Comparison of ENCODE assay signal across 8 cellular contexts in genomic region chr1:183804382-183804781, GRCh38. TPM values are rescaled to one million over a fixed set of nuclear protein-coding genes. Genes with fewer than 3 reads are reported as not detected.
DNase-seq lines count a peak whose midpoint lies in the region; ATAC-seq and TF ChIP-seq lines count a peak whose summit lies in the region.

No MANE protein-coding gene starts in this region.

- peak overlapping the region; percentile 97 for H3K4me3 ChIP-seq in GM23248
- peak overlapping the region in 10 of 12 donors; percentile 55 to 80 (median 70) for H3K4me3 ChIP-seq in heart left ventricle

- TF ChIP-seq CTCF in WTC11 (IDR thresholded peaks at IDR 0.05), result no peak
- TF ChIP-seq CTCF in heart left ventricle (IDR thresholded peaks at IDR 0.05), result no peak
- TF ChIP-seq CTCF in GM10266 (IDR thresholded peaks at IDR 0.05; ENCODE audit: control insufficient read depth, insufficient read depth, low read depth, missing control alignments), result no peak

- H3K27ac Mint-ChIP-seq in WTC11, result no peak overlapping the region

- in situ Hi-C loops in GM23248 (cut with MboI), result no loop called here

- peak overlapping the region; percentile 99 for H3K4me2 ChIP-seq in GM23248 (ENCODE audit: unreplicated experiment)

- ATAC-seq in WTC11 (peak; percentile 57), heart left ventricle (peak in 3 of 4 donors; percentile 7 to 10 (median 8)), sciatic nerve (peak; percentile 59), GM18909 (IDR thresholded peaks at IDR 0.05; ENCODE audit: poor library complexity, unreplicated experiment) (no peak), GM18907 (IDR thresholded peaks at IDR 0.05; ENCODE audit: unreplicated experiment) (no peak)

- no peaks in the 10 kb centered on the region for H4K20me1 ChIP-seq in GM23248 (ENCODE audit: insufficient read depth)

- H3K36me3 ChIP-seq in GM23248 (ENCODE audit: low read depth) (no peaks in the 10 kb centered on the region), heart left ventricle (peaks cover 0 to 13% (median 0%) of the 10 kb centered on the region in 9 donors)

- peaks cover 8% of the 10 kb centered on the region for H3K9me3 Mint-ChIP-seq in WTC11

- H3F3A ChIP-seq in GM23248 (ENCODE audit: insufficient read depth), result peaks cover 36% of the 10 kb centered on the region

- H3K9me3 ChIP-seq in GM23248 (ENCODE audit: low read depth), result no peaks in the 10 kb centered on the region
- peaks cover 0 to 26% (median 2%) of the 10 kb centered on the region in 12 donors for H3K9me3 ChIP-seq in heart left ventricle

- POLR2A ChIA-PET in WTC11 (lab: Charles Lee), result interaction anchor here (1.1 kb wide), 1 partner anchor 89 kb away, joined by 6 read pairs; no protein-coding TSS in a partner anchor

- H3K27ac ChIP-seq in GM23248, result peak overlapping the region; percentile 64; the same call in 1 of the 2 replicates
- H3K27ac ChIP-seq in heart left ventricle, result peak overlapping the region in 11 of 12 donors; percentile 68 to 86 (median 76)

- H3K4me1 ChIP-seq in GM23248 (ENCODE audit: insufficient read depth), result peaks cover 38% of the 10 kb centered on the region
- peaks cover 0 to 44% (median 25%) of the 10 kb centered on the region in 12 donors for H3K4me1 ChIP-seq in heart left ventricle

- H3K9ac ChIP-seq in GM23248, result peak overlapping the region; percentile 84

- peak overlapping the region; percentile 90 for H2AFZ ChIP-seq in GM23248

- intact Hi-C loops in heart left ventricle (cut with DNase I), result loop anchor here in 3 of 10 donors (10.0 kb wide), 4 partner anchors 70 to 150 kb away; partner anchors contain the start of gene APOBEC4 (in 1 of the 3)
- intact Hi-C loops in sciatic nerve (cut with DNase I), result no loop called here

- WGBS in GM23248 (ENCODE audit: low coverage in 1 of 2, low lambda C conversion rate in 2 of 2, missing lambda C conversion rate in 2 of 2), 2 experiments, result 46 to 55% methylated on average over 5 of the region's 5 CpGs
- WGBS in heart left ventricle, 4 donors, result 35 to 56% (median 41%) methylated on average over 5 of the region's 5 CpGs

- H3K9me2 ChIP-seq in GM23248 (ENCODE audit: insufficient read depth), result no peaks in the 10 kb centered on the region

- CTCF ChIA-PET in WTC11 (lab: Charles Lee), result no interaction called here

- H3K27me3 Mint-ChIP-seq in WTC11 (ENCODE audit: low read depth), result peaks cover 20% of the 10 kb centered on the region

- H3K4me3 Mint-ChIP-seq in WTC11, result peak overlapping the region; percentile 91

- no peaks in the 10 kb centered on the region for H3K36me3 Mint-ChIP-seq in WTC11

- no peak for DNase-seq in GM23248
- no peak for DNase-seq in WTC11 (ENCODE audit: low spot score)
- DNase-seq in heart left ventricle, result peak in 1 of 5 donors; percentile 31
- no peak for DNase-seq in sciatic nerve (ENCODE audit: low spot score)
- DNase-seq in GM10266 (ENCODE audit: extremely low spot score), result no peak
- no peak for DNase-seq in cerebellar cortex (ENCODE audit: low spot score)

- H3K4me1 Mint-ChIP-seq in WTC11, result peaks cover 29% of the 10 kb centered on the region

- no peak for TF ChIP-seq POLR2A in heart left ventricle (IDR thresholded peaks at IDR 0.05)

- H3K27me3 ChIP-seq in GM23248 (replicated peaks; ENCODE audit: insufficient read depth), result no peaks in the 10 kb centered on the region
- no peaks in the 10 kb centered on the region for H3K27me3 ChIP-seq in heart left ventricle

- 0 out of 2 replicates have a peak, but pooled peaks cover 6% of the 10 kb centered on the region for H3K79me2 ChIP-seq in GM23248 (ENCODE audit: insufficient read depth)

TF ChIP-seq in WTC11, 78 proteins besides CTCF, POLR2A, EP300 and RAD21:
- TF ChIP-seq HMGA2 (CRISPR knock-in tag; IDR thresholded peaks at IDR 0.05) (no peak), ZBTB21 (CRISPR knock-in tag; IDR thresholded peaks at IDR 0.05; ENCODE audit: borderline replicate concordance) (no peak), FOXJ3 (CRISPR knock-in tag; IDR thresholded peaks at IDR 0.05; ENCODE audit: borderline replicate concordance) (no peak), CREM (CRISPR knock-in tag; IDR thresholded peaks at IDR 0.05) (no peak), RORB (CRISPR knock-in tag; IDR thresholded peaks at IDR 0.05) (no peak), STAT6 (CRISPR knock-in tag; conservative IDR thresholded peaks at IDR 0.05; ENCODE audit: low read depth) (no peak), ZNF425 (CRISPR knock-in tag; conservative IDR thresholded peaks at IDR 0.05) (no peak)

RNA-seq across cellular contexts. Expression of gene RGL1, which starts 0.5 kb away (rescaled TPM):
- total RNA-seq in GM23248 (2014; rRNA removed; shearing (Covaris generic)), result 8.6 and 13.4 TPM in 2 replicates
- polyA plus RNA-seq in GM23248 (2016; fragmentation: Nextera tagmentation; extraction: Ambion mirVana) (9.2 and 9.4 TPM in 2 replicates), heart left ventricle (1 to 10 TPM; 5.6 to 7.9 TPM)
- total RNA-seq in WTC11 (2021) (1.3 to 1.5 TPM (median 1.3 TPM) in 3 replicates), heart left ventricle (10 to 100 TPM; 11.7 to 50.6 (median 15.9) TPM), sciatic nerve (76.9 TPM)

Comparison
In these comparisons a context has a peak if more than half of its experiments do, and no peak if none do; other contexts are left out.
1. ATAC-seq: peak in WTC11 (single experiment), heart left ventricle (3 of 4) and sciatic nerve (single experiment); none in GM18909 (single experiment) and GM18907 (single experiment).